In the genomic region with DNA sequence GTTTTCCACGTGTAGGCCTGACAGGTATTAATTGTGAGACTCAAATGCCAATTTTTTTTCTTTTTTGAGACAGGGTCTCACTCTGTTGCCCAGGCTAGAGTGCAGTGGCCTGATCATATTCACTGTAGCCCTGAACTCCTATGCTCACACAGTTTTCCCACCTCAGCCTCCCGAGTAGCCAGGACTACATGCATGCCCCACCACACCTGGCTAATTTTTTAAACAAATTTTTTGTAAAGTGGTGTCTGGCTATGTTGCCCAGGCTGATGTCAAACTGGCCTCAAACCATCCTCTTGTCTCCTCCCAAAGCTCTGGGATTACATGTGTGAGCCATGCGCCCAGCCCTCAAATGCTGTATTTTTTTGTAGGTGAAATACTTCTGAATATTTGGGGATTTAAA, we compare ENCODE assay signal across 17 cellular contexts.
"Had no signal": no experiment of that assay in that cellular context is flagged by ENCODE, and none has a peak within 500 bp of the region (broad histone marks: within the 10 kb centered on the region; RNA-seq: fewer than 3 reads in every experiment).

No MANE protein-coding gene starts in this region.

- H3K27me3 Mint-ChIP-seq: activated CD4-positive, alpha-beta T cell treated with anti-CD3 and anti-CD28 coated beads, Interleukin-2, amount 10 ng/mL, durations not matched to agents 7 days and 5 days; activated CD8-positive, alpha-beta T cell treated with anti-CD3 and anti-CD28 coated beads for 36 hours; activated naive CD8-positive, alpha-beta T cell treated with anti-CD3 and anti-CD28 coated beads, Interleukin-2, amount 50 U/mL, for 24 hours; type B pancreatic cell had no signal

- H3K9me3 ChIP-seq: ovary, sigmoid colon, testis had no signal

- ATAC-seq: activated CD8-positive, alpha-beta T cell treated with anti-CD3 and anti-CD28 coated beads for 36 hours; activated naive CD8-positive, alpha-beta T cell treated with anti-CD3 and anti-CD28 coated beads, Interleukin-2, amount 50 U/mL, for 24 hours; natural killer cell had no signal

- DNase-seq: activated CD4-positive, alpha-beta T cell treated with anti-CD3 and anti-CD28 coated beads, Interleukin-2, amount 10 ng/mL, durations not matched to agents 7 days and 5 days; activated CD4-positive, CD25-positive, alpha-beta regulatory T cell treated with anti-CD3 and anti-CD28 coated beads, Interleukin-2, amount 50 U/mL, for 72 hours; activated CD8-positive, alpha-beta T cell treated with anti-CD3 and anti-CD28 coated beads for 36 hours; activated gamma-delta T cell; activated naive CD4-positive, alpha-beta T cell treated with anti-CD3 and anti-CD28 coated beads, Interleukin-2, amount 50 U/mL, for 16 hours; activated naive CD8-positive, alpha-beta T cell treated with anti-CD3 and anti-CD28 coated beads, Interleukin-2, amount 50 U/mL, for 24 hours; midbrain; natural killer cell; ovary; sigmoid colon; stimulated activated CD4-positive, alpha-beta T cell treated with anti-CD3 and anti-CD28 coated beads, Interleukin-2, amount 100 ng/mL, for 48 hours; stimulated activated naive CD4-positive, alpha-beta T cell; testis had no signal

- H3K9me3 Mint-ChIP-seq: activated CD4-positive, alpha-beta T cell treated with anti-CD3 and anti-CD28 coated beads, Interleukin-2, amount 10 ng/mL, durations not matched to agents 7 days and 5 days; activated CD8-positive, alpha-beta T cell treated with anti-CD3 and anti-CD28 coated beads for 36 hours; activated naive CD8-positive, alpha-beta T cell treated with anti-CD3 and anti-CD28 coated beads, Interleukin-2, amount 50 U/mL, for 24 hours; activated T-helper 1 cell treated with anti-CD3 and anti-CD28 coated beads, Interleukin-12 subunit alpha, Interleukin-12 subunit beta, Interleukin-2, Interleukin-4 antibody, amounts not matched to agents 30 ng/mL and 10 ng/mL and 1 ng/mL, durations not matched to agents 14 hours and 24 hours and 36 hours; natural killer cell; type B pancreatic cell had no signal

- H3K27me3 ChIP-seq: ovary, sigmoid colon, testis had no signal

- H3K27ac Mint-ChIP-seq: activated CD4-positive, alpha-beta T cell treated with anti-CD3 and anti-CD28 coated beads, Interleukin-2, amount 10 ng/mL, durations not matched to agents 7 days and 5 days; activated CD8-positive, alpha-beta T cell treated with anti-CD3 and anti-CD28 coated beads for 36 hours; activated naive CD8-positive, alpha-beta T cell treated with anti-CD3 and anti-CD28 coated beads, Interleukin-2, amount 50 U/mL, for 24 hours; activated T-helper 1 cell treated with anti-CD3 and anti-CD28 coated beads, Interleukin-12 subunit alpha, Interleukin-12 subunit beta, Interleukin-2, Interleukin-4 antibody, amounts not matched to agents 30 ng/mL and 10 ng/mL and 1 ng/mL, durations not matched to agents 14 hours and 24 hours and 36 hours; natural killer cell; type B pancreatic cell had no signal

- H3K4me3 Mint-ChIP-seq: activated CD4-positive, alpha-beta T cell treated with anti-CD3 and anti-CD28 coated beads, Interleukin-2, amount 10 ng/mL, durations not matched to agents 7 days and 5 days; activated CD8-positive, alpha-beta T cell treated with anti-CD3 and anti-CD28 coated beads for 36 hours; activated naive CD8-positive, alpha-beta T cell treated with anti-CD3 and anti-CD28 coated beads, Interleukin-2, amount 50 U/mL, for 24 hours; activated T-helper 1 cell treated with anti-CD3 and anti-CD28 coated beads, Interleukin-12 subunit alpha, Interleukin-12 subunit beta, Interleukin-2, Interleukin-4 antibody, amounts not matched to agents 30 ng/mL and 10 ng/mL and 1 ng/mL, durations not matched to agents 14 hours and 24 hours and 36 hours; natural killer cell; type B pancreatic cell had no signal

- H3K36me3 ChIP-seq: ovary had no signal

- H3K27ac ChIP-seq: epithelial cell of prostate, ovary, sigmoid colon, testis had no signal

- H3K4me3 ChIP-seq: lung, ovary, sigmoid colon, testis had no signal
